ENCODE assay signal across 5 cellular contexts in genomic region chr2:32203428-32203827, GRCh38. TPM values are rescaled to one million over a fixed set of nuclear protein-coding genes. Genes with fewer than 3 reads are reported as not detected.
A peak's percentile ranks its signal among the peaks of the same experiment; 100 is the strongest.
DNase-seq lines count a peak whose midpoint lies in the region; ATAC-seq and TF ChIP-seq lines count a peak whose summit lies in the region.
"Not testable (repeated sequence)": the region's sequence is repeated elsewhere in the genome, so short reads cannot be mapped to it uniquely, and the experiment has no call there.

No MANE protein-coding gene starts in this region.

- not testable (repeated sequence) for H3K27me3 ChIP-seq in Panc1 (ENCODE audit: control insufficient read depth, insufficient read depth, low read length); trophoblast cell (ENCODE audit: insufficient read depth, low read length)

- in situ Hi-C loops in Panc1 (cut with HindIII; ENCODE audit: low pct_unique_long_range_greater_than_20kb, low sequenced_read_pairs) = not testable (repeated sequence)

- H3K4me1 ChIP-seq in Panc1 (ENCODE audit: control insufficient read depth, insufficient read depth, low read length); trophoblast cell (ENCODE audit: control insufficient read depth in 1 of 2, insufficient read depth in 2 of 2, low read length in 2 of 2): not testable (repeated sequence)

- H3K23ac ChIP-seq in trophoblast cell (ENCODE audit: low read length) = not testable (repeated sequence)

- not testable (repeated sequence) for H4K91ac ChIP-seq in trophoblast cell (ENCODE audit: low read depth, low read length)

- not testable (repeated sequence) for H3K27ac ChIP-seq in Panc1 (ENCODE audit: low read length)
- H3K27ac ChIP-seq in trophoblast cell (ENCODE audit: low read depth, low read length) = peak overlapping the region; percentile 43

- TSS peak; percentile 12 for BruUV-seq in Panc1 (replicated peaks; lab: Mats Ljungman, UMichigan)

- not testable (repeated sequence) for H3K27me3 Mint-ChIP-seq in activated T-cell treated with anti-CD3 and anti-CD28 coated beads, Interleukin-2, amount 50 U/mL, for 24 hours; activated naive CD4-positive, alpha-beta T cell treated with anti-CD3 and anti-CD28 coated beads, Interleukin-2, amount 50 U/mL, for 24 hours

- H2BK120ac ChIP-seq in trophoblast cell (ENCODE audit: insufficient read depth, low read length, poor library complexity) = not testable (repeated sequence)

- POLR2A ChIA-PET in Panc1 (lab: Charles Lee) = not testable (repeated sequence)

- not testable (repeated sequence) for DNase-seq in Panc1 (ENCODE audit: low read depth, low spot score); activated T-cell treated with anti-CD3 and anti-CD28 coated beads, Interleukin-2, amount 50 U/mL, for 24 hours
- peak; percentile 5 for DNase-seq in iris pigment epithelial cell (ENCODE audit: low read depth)
- DNase-seq in trophoblast cell = peak in 1 of 2 donors; percentile 18

- H3K4me3 ChIP-seq in Panc1 (ENCODE audit: low read depth in 2 of 2, low read length in 2 of 2); trophoblast cell (ENCODE audit: low read depth, low read length): not testable (repeated sequence)

- not testable (repeated sequence) for H3K9me3 ChIP-seq in Panc1 (ENCODE audit: control insufficient read depth, insufficient read depth, low read depth, low read length); trophoblast cell (ENCODE audit: insufficient read depth, low read depth, low read length)

- not testable (repeated sequence) for H3K4me2 ChIP-seq in trophoblast cell (ENCODE audit: low read length)

- not testable (repeated sequence) for H4K8ac ChIP-seq in trophoblast cell (ENCODE audit: low read depth, low read length)

- H3K79me2 ChIP-seq in trophoblast cell (ENCODE audit: control insufficient read depth, insufficient read depth, low read length, poor library complexity) = not testable (repeated sequence)

- not testable (repeated sequence) for H3K4me3 Mint-ChIP-seq in activated T-cell treated with anti-CD3 and anti-CD28 coated beads, Interleukin-2, amount 50 U/mL, for 24 hours; activated naive CD4-positive, alpha-beta T cell treated with anti-CD3 and anti-CD28 coated beads, Interleukin-2, amount 50 U/mL, for 24 hours

- not testable (repeated sequence) for H3K79me1 ChIP-seq in trophoblast cell (ENCODE audit: low read length)

- H3K4ac ChIP-seq in trophoblast cell (ENCODE audit: low read depth, low read length) = not testable (repeated sequence)

- H3K9me3 Mint-ChIP-seq in activated T-cell treated with anti-CD3 and anti-CD28 coated beads, Interleukin-2, amount 50 U/mL, for 24 hours; activated naive CD4-positive, alpha-beta T cell treated with anti-CD3 and anti-CD28 coated beads, Interleukin-2, amount 50 U/mL, for 24 hours: not testable (repeated sequence)

- not testable (repeated sequence) for H3K18ac ChIP-seq in trophoblast cell (ENCODE audit: low read length)

- peaks cover 71% of the 10 kb centered on the region for H3K36me3 Mint-ChIP-seq in activated T-cell treated with anti-CD3 and anti-CD28 coated beads, Interleukin-2, amount 50 U/mL, for 24 hours (ENCODE audit: low read depth)
- peaks cover 17% of the 10 kb centered on the region for H3K36me3 Mint-ChIP-seq in activated naive CD4-positive, alpha-beta T cell treated with anti-CD3 and anti-CD28 coated beads, Interleukin-2, amount 50 U/mL, for 24 hours

- not testable (repeated sequence) for H3K9ac ChIP-seq in trophoblast cell (ENCODE audit: low read length)

- TF ChIP-seq CTCF in Panc1 (IDR thresholded peaks at IDR 0.05) = not testable (repeated sequence)

- H3K4me1 Mint-ChIP-seq in activated T-cell treated with anti-CD3 and anti-CD28 coated beads, Interleukin-2, amount 50 U/mL, for 24 hours (ENCODE audit: low read depth); activated naive CD4-positive, alpha-beta T cell treated with anti-CD3 and anti-CD28 coated beads, Interleukin-2, amount 50 U/mL, for 24 hours: not testable (repeated sequence)

- CTCF ChIA-PET in Panc1 (lab: Charles Lee) = not testable (repeated sequence)

- intact Hi-C loops in Panc1 (cut with micrococcal nuclease; ENCODE audit: unreplicated experiment) = not testable (repeated sequence)

- not testable (repeated sequence) for H2BK5ac ChIP-seq in trophoblast cell (ENCODE audit: low read depth, low read length, poor library complexity)

- not testable (repeated sequence) for H3K14ac ChIP-seq in trophoblast cell (ENCODE audit: low read length)

- WGBS in trophoblast cell (ENCODE audit: extremely low coverage, insufficient coverage, insufficient read length) = no CpG with 5 or more reads among the region's 3 CpGs

- H2AK5ac ChIP-seq in trophoblast cell (ENCODE audit: low read length) = not testable (repeated sequence)

- H3K36me3 ChIP-seq in Panc1 (ENCODE audit: control insufficient read depth, insufficient read depth, low read length) = not testable (repeated sequence)
- peaks cover 8 to 10% of the 10 kb centered on the region in 2 experiments for H3K36me3 ChIP-seq in trophoblast cell (ENCODE audit: control insufficient read depth in 1 of 2, insufficient read depth in 2 of 2, low read length in 2 of 2)

- H2AFZ ChIP-seq in trophoblast cell (ENCODE audit: insufficient read depth, low read length, poor library complexity) = not testable (repeated sequence)

- H4K12ac ChIP-seq in trophoblast cell (ENCODE audit: low read depth, low read length) = not testable (repeated sequence)

- H2BK12ac ChIP-seq in trophoblast cell (ENCODE audit: low read length) = not testable (repeated sequence)

- H3K27ac Mint-ChIP-seq in activated T-cell treated with anti-CD3 and anti-CD28 coated beads, Interleukin-2, amount 50 U/mL, for 24 hours = peak overlapping the region; percentile 8
- H3K27ac Mint-ChIP-seq in activated naive CD4-positive, alpha-beta T cell treated with anti-CD3 and anti-CD28 coated beads, Interleukin-2, amount 50 U/mL, for 24 hours = peak overlapping the region; percentile 30

- ATAC-seq in Panc1 = not testable (repeated sequence)

RNA-seq across cellular contexts. Expression of gene SLC30A6, which starts 37.8 kb away (rescaled TPM):
- total RNA-seq in Panc1 (2021; ENCODE audit: unreplicated experiment) = 35.5 TPM
- 10.2 TPM for polyA plus RNA-seq in Panc1 (2012; ENCODE audit: insufficient read length)
- 17.7 and 18.2 TPM in 2 replicates for polyA plus RNA-seq in trophoblast cell (2013)
